Comparison of ENCODE assay signal across 13 cellular contexts in the genomic region with DNA sequence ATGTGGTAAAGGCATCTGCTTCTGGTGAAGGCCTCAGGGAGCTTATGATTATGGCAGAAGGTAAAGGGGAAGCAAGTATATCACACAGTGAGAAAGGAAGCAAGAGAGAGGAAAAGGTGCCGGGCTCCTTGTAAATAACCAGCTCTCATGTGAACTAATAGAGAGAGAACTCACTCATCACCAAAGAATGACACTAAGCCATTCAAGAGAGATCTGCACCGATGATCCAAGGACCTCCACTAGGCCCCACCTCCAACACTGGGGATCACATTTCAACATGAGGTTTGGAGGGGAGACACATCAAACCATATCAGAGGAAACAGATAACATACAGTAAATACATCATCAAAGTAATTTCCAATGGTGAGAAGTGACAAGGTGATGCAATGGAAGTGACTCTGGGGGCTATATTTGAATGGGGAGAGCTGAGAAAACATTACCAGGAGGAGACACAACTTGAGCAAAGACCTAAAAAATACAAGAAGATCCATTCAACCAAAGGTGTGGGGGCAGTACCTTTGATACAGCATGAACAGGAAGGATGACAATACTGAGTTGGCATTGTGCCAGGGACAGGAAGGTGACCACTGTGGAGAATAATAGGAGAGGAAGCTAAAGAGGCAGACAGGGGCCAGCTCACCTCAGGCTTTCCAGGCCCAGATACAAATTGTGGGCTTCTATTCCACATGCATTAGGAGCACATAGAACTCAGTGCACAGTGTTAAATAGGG.
DNase-seq lines count a peak whose midpoint lies in the region; ATAC-seq and TF ChIP-seq lines count a peak whose summit lies in the region.
"Had no signal": no experiment of that assay in that cellular context is flagged by ENCODE, and none has a peak within 500 bp of the region (broad histone marks: within the 10 kb centered on the region; RNA-seq: fewer than 3 reads in every experiment).

No MANE protein-coding gene starts in this region.

- H2AFZ ChIP-seq in osteoblast (ENCODE audit: low read length), result no peak overlapping the region

- no peak overlapping the region for H3K4me3 Mint-ChIP-seq in MCF 10A (ENCODE audit: unreplicated experiment)

- H3K9me3 ChIP-seq in breast epithelium (no peaks in the 10 kb centered on the region), osteoblast (ENCODE audit: low read depth, low read length) (no peaks in the 10 kb centered on the region), esophagus muscularis mucosa (no peaks in the 10 kb centered on the region)
- H3K9me3 ChIP-seq: body of pancreas, mucosa of descending colon had no signal

- no TSS peak for BruUV-seq in MCF 10A (replicated peaks; lab: Mats Ljungman, UMichigan)

- H3K4me1 ChIP-seq in breast epithelium (no peaks in the 10 kb centered on the region), osteoblast (ENCODE audit: insufficient read depth, low read length) (no peaks in the 10 kb centered on the region), esophagus muscularis mucosa (no peaks in the 10 kb centered on the region)
- H3K4me1 ChIP-seq: body of pancreas had no signal

- no peak for TF ChIP-seq POLR2A in breast epithelium (IDR thresholded peaks at IDR 0.05)
- TF ChIP-seq POLR2A in esophagus muscularis mucosa (IDR thresholded peaks at IDR 0.05; ENCODE audit: low read depth), result no peak

- no peaks in the 10 kb centered on the region for H4K20me1 ChIP-seq in osteoblast (ENCODE audit: insufficient read depth, low read length)

- H3K27ac ChIP-seq in breast epithelium (no peak overlapping the region), osteoblast (ENCODE audit: low read depth, low read length) (no peak overlapping the region), esophagus muscularis mucosa (replicated peaks in 1 of 4) (no peak overlapping the region)
- H3K27ac ChIP-seq: body of pancreas had no signal

- H3K27ac Mint-ChIP-seq in MCF 10A (ENCODE audit: low read depth, unreplicated experiment), result no peak overlapping the region

- H3K36me3 Mint-ChIP-seq in MCF 10A (ENCODE audit: insufficient read depth, unreplicated experiment), result no peaks in the 10 kb centered on the region

- intact Hi-C loops in MCF 10A (cut with micrococcal nuclease) (no loop called here), breast epithelium (cut with DNase I; ENCODE audit: low total_unique reads) (no loop called here), esophagus muscularis mucosa (cut with DNase I) (no loop called here)

- H3K36me3 ChIP-seq in breast epithelium (no peaks in the 10 kb centered on the region), osteoblast (ENCODE audit: insufficient read depth, low read length) (no peaks in the 10 kb centered on the region), esophagus muscularis mucosa (no peaks in the 10 kb centered on the region)

- CTCF ChIA-PET in MCF 10A (lab: Yijun Ruan, JAX), result interaction anchor here (0.5 to 1.2 kb wide), 2 partner anchors 10 to 44 kb away, joined by 4 read pairs; no protein-coding TSS in a partner anchor

- POLR2A ChIA-PET in MCF 10A (lab: Yijun Ruan, JAX), result no interaction called here

- H3K27me3 ChIP-seq in breast epithelium (no peaks in the 10 kb centered on the region), osteoblast (ENCODE audit: insufficient read depth, low read length) (no peaks in the 10 kb centered on the region), esophagus muscularis mucosa (no peaks in the 10 kb centered on the region)
- H3K27me3 ChIP-seq: body of pancreas had no signal

- H3K4me2 ChIP-seq in osteoblast (ENCODE audit: insufficient read depth, low read length), result no peak overlapping the region

- H3K27me3 Mint-ChIP-seq in MCF 10A (ENCODE audit: insufficient read depth, unreplicated experiment), result no peaks in the 10 kb centered on the region

- no peak for ATAC-seq in HG03457 (IDR thresholded peaks at IDR 0.05; ENCODE audit: unreplicated experiment)
- ATAC-seq: body of pancreas, mucosa of descending colon had no signal

- WGBS in esophagus muscularis mucosa, result 64% methylated on average over 2 of the region's 2 CpGs

- no peak overlapping the region for H3K4me3 ChIP-seq in breast epithelium
- H3K4me3 ChIP-seq in osteoblast (ENCODE audit: insufficient read depth, low read length), result no peak overlapping the region
- H3K4me3 ChIP-seq in esophagus muscularis mucosa, result no peak overlapping the region
- H3K4me3 ChIP-seq: body of pancreas, mucosa of descending colon had no signal

- H3K4me1 Mint-ChIP-seq in MCF 10A (ENCODE audit: insufficient read depth, unreplicated experiment), result peaks cover 6% of the 10 kb centered on the region

- TF ChIP-seq EP300 in esophagus muscularis mucosa (IDR thresholded peaks at IDR 0.05), result no peak

- TF ChIP-seq CTCF in MCF 10A (IDR thresholded peaks at IDR 0.05; ENCODE audit: unreplicated experiment), result no peak
- no peak for TF ChIP-seq CTCF in breast epithelium (IDR thresholded peaks at IDR 0.05)
- no peak for TF ChIP-seq CTCF in osteoblast (IDR thresholded peaks at IDR 0.05; ENCODE audit: extremely low read depth, low read depth, low read length)
- no peak for TF ChIP-seq CTCF in esophagus muscularis mucosa (IDR thresholded peaks at IDR 0.05)

- peak; percentile 57 for DNase-seq in MCF 10A (ENCODE audit: unreplicated experiment)
- no peak for DNase-seq in breast epithelium (ENCODE audit: low spot score in 2 of 2)
- peak; percentile 32 for DNase-seq in NCI-H1417 treated with DMSO at 0.1 percent for 48 hours (lab: John Stamatoyannopoulos, UW)
- DNase-seq in SW480 (ENCODE audit: low spot score), result peak; percentile 69
- DNase-seq in osteoblast (ENCODE audit: insufficient read length, low spot score, missing footprints), result peak; percentile 22
- no peak for DNase-seq in OCI-M2 (lab: John Stamatoyannopoulos, UW; ENCODE audit: unreplicated experiment)
- no peak for DNase-seq in esophagus muscularis mucosa (ENCODE audit: extremely low spot score)
- DNase-seq: IMR-90, mucosa of descending colon, OCI-M1, T-helper 9 cell had no signal

- no peaks in the 10 kb centered on the region for H3K9me3 Mint-ChIP-seq in MCF 10A (ENCODE audit: unreplicated experiment)

- no peaks in the 10 kb centered on the region for H3K79me2 ChIP-seq in osteoblast (ENCODE audit: insufficient read depth, low read length)

Comparison
In these comparisons a context has a peak if more than half of its experiments do, and no peak if none do; other contexts are left out.
1. DNase-seq: peak in MCF 10A (single experiment), NCI-H1417 treated with DMSO at 0.1 percent for 48 hours (single experiment), SW480 (single experiment) and osteoblast (single experiment); none in breast epithelium (0 of 2), OCI-M2 (single experiment) and esophagus muscularis mucosa (single experiment).